ENCODE assay signal across 17 cellular contexts in genomic region chrX:33195698-33196097, GRCh38.
"Had no signal": no experiment of that assay in that cellular context is flagged by ENCODE, and none has a peak within 500 bp of the region (broad histone marks: within the 10 kb centered on the region; RNA-seq: fewer than 3 reads in every experiment).

No MANE protein-coding gene starts in this region.

- H3K36me3 ChIP-seq: esophagus squamous epithelium, thyroid gland, uterus had no signal

- H3K4me3 ChIP-seq: esophagus squamous epithelium, thyroid gland, uterus had no signal

- ATAC-seq: activated CD8-positive, alpha-beta T cell treated with anti-CD3 and anti-CD28 coated beads for 36 hours; activated naive CD4-positive, alpha-beta T cell treated with anti-CD3 and anti-CD28 coated beads, Interleukin-2, amount 50 U/mL, for 72 hours; activated T-cell treated with anti-CD3 and anti-CD28 coated beads, Interleukin-2, amount 50 U/mL, for 72 hours; stimulated activated effector memory CD8-positive, alpha-beta T cell treated with anti-CD3 and anti-CD28 coated beads, Interleukin-12 subunit alpha, Interleukin-12 subunit beta, amount 100 ng/mL, for 72 hours had no signal

- H3K27me3 ChIP-seq: esophagus squamous epithelium, thyroid gland, uterus had no signal

- DNase-seq: activated B cell treated with CpG ODN at 0.5 μM for 24 hours; activated CD4-positive, alpha-beta T cell treated with anti-CD3 and anti-CD28 coated beads for 48 hours; activated CD8-positive, alpha-beta memory T cell treated with anti-CD3 and anti-CD28 coated beads, Interleukin-2, amount 50 U/mL, for 4 hours; activated CD8-positive, alpha-beta T cell treated with anti-CD3 and anti-CD28 coated beads for 36 hours; activated gamma-delta T cell; activated T-cell treated with anti-CD3 and anti-CD28 coated beads, Interleukin-2, amount 50 U/mL, for 72 hours; amygdala; esophagus squamous epithelium; glutamatergic neuron; hypothalamus; left ventricle myocardium superior; nucleus accumbens; SW 1271; thyroid gland; uterus had no signal

- H3K9me3 ChIP-seq: esophagus squamous epithelium, thyroid gland, uterus had no signal

- H3K4me1 ChIP-seq: esophagus squamous epithelium, thyroid gland, uterus had no signal

- H3K27ac ChIP-seq: thyroid gland, uterus had no signal
